Comparison of ENCODE assay signal across 8 cellular contexts in genomic region chr17:48492401-48493298, GRCh38. TPM values are rescaled to one million over a fixed set of nuclear protein-coding genes. Genes with fewer than 3 reads are reported as not detected.
A peak's percentile ranks its signal among the peaks of the same experiment; 100 is the strongest.
DNase-seq lines count a peak whose midpoint lies in the region; ATAC-seq and TF ChIP-seq lines count a peak whose summit lies in the region.

No MANE protein-coding gene starts in this region.

- no peaks in the 10 kb centered on the region for H3K9me2 ChIP-seq in PC-9 (ENCODE audit: insufficient read depth)

- intact Hi-C loops in PC-9 (cut with micrococcal nuclease; ENCODE audit: unreplicated experiment) (no loop called here), testis (cut with DNase I; ENCODE audit: low total_unique reads) (loop anchor here (10.0 kb wide), 1 partner anchor 102 kb away; the partner anchor contains the start of genes HOXB3 and HOXB5)

- H3K9ac ChIP-seq in neural progenitor cell: no peak overlapping the region

- H3K9me3 Mint-ChIP-seq in neural progenitor cell: no peaks in the 10 kb centered on the region

- no peak overlapping the region for H3K27ac Mint-ChIP-seq in neural progenitor cell

- BruUV-seq in PC-9 (replicated peaks; lab: Mats Ljungman, UMichigan): no TSS peak

- TF ChIP-seq CTCF in PC-9 (conservative IDR thresholded peaks at IDR 0.05) (peak; percentile 72), fibroblast of villous mesenchyme (IDR thresholded peaks at IDR 0.05; ENCODE audit: insufficient read depth, low read depth, low read length) (peak; percentile 86), neural progenitor cell (IDR thresholded peaks at IDR 0.05) (peak; percentile 76), testis (IDR thresholded peaks at IDR 0.05) (peak in 2 of 3 experiments; percentile 24 to 47)

- no peaks in the 10 kb centered on the region for H3K36me3 ChIP-seq in PC-9 (ENCODE audit: low read depth)
- no peaks in the 10 kb centered on the region for H3K36me3 ChIP-seq in neural progenitor cell
- no peaks in the 10 kb centered on the region for H3K36me3 ChIP-seq in testis (ENCODE audit: low read depth, missing control alignments)

- TF ChIP-seq POLR2A in testis (IDR thresholded peaks at IDR 0.05): no peak

- peaks cover 64% of the 10 kb centered on the region for H3K4me1 ChIP-seq in PC-9 (replicated peaks; ENCODE audit: insufficient read depth)
- peaks cover 13% of the 10 kb centered on the region for H3K4me1 ChIP-seq in neural progenitor cell
- H3K4me1 ChIP-seq in testis: no peaks in the 10 kb centered on the region

- peak overlapping the region; percentile 53 for H3K4me3 Mint-ChIP-seq in neural progenitor cell

- H4K20me1 ChIP-seq in PC-9 (ENCODE audit: insufficient read depth) (no peaks in the 10 kb centered on the region), neural progenitor cell (ENCODE audit: low read depth) (no peaks in the 10 kb centered on the region)

- peaks cover 49% of the 10 kb centered on the region for H3K27me3 Mint-ChIP-seq in neural progenitor cell (ENCODE audit: insufficient read depth, low read depth)

- H3K9me3 ChIP-seq in PC-9 (ENCODE audit: insufficient read depth, low read depth): no peaks in the 10 kb centered on the region
- no peaks in the 10 kb centered on the region for H3K9me3 ChIP-seq in neural progenitor cell (ENCODE audit: low read depth)
- no peaks in the 10 kb centered on the region for H3K9me3 ChIP-seq in testis

- H3K36me3 Mint-ChIP-seq in neural progenitor cell: no peaks in the 10 kb centered on the region

- H3K79me2 ChIP-seq in PC-9 (ENCODE audit: low read depth): no peaks in the 10 kb centered on the region
- no peaks in the 10 kb centered on the region for H3K79me2 ChIP-seq in neural progenitor cell (ENCODE audit: low read depth)

- WGBS in testis, 2 donors: 3 to 4% methylated on average over 32 to 53 of the region's 53 CpGs

- H3K4me2 ChIP-seq in PC-9 (peak overlapping the region; percentile 85), neural progenitor cell (peak overlapping the region; percentile 80)

- ATAC-seq in HG03045 (IDR thresholded peaks at IDR 0.05; ENCODE audit: unreplicated experiment) (peak; percentile 77), HG03378 (IDR thresholded peaks at IDR 0.05; ENCODE audit: unreplicated experiment) (no peak)

- CTCF ChIA-PET in PC-9 (lab: Charles Lee): interaction anchor here (1.2 kb wide), 1 partner anchor 122 kb away, joined by 4 read pairs; no protein-coding TSS in a partner anchor

- H3K27me3 ChIP-seq in PC-9 (ENCODE audit: insufficient read depth, low read depth) (no peaks in the 10 kb centered on the region), neural progenitor cell (peaks cover 77% of the 10 kb centered on the region), testis (no peaks in the 10 kb centered on the region)

- H3F3A ChIP-seq in PC-9 (ENCODE audit: insufficient read depth, low read depth) (peaks cover 37% of the 10 kb centered on the region), neural progenitor cell (ENCODE audit: low read depth) (peaks cover 22% of the 10 kb centered on the region)

- no peak overlapping the region for H3K27ac ChIP-seq in PC-9
- no peak overlapping the region for H3K27ac ChIP-seq in neural progenitor cell
- H3K27ac ChIP-seq in testis: no peak overlapping the region

- H3K4me3 ChIP-seq in PC-9: peak overlapping the region; percentile 51; the same call in 1 of the 2 replicates
- peak overlapping the region; percentile 38 for H3K4me3 ChIP-seq in fibroblast of villous mesenchyme (ENCODE audit: low read depth, low read length)
- peak overlapping the region; percentile 41 for H3K4me3 ChIP-seq in neural progenitor cell
- peak overlapping the region; percentile 32 to 42 for H3K4me3 ChIP-seq in testis

- peak overlapping the region; percentile 78; the same call in 1 of the 2 replicates for H2AFZ ChIP-seq in PC-9
- peak overlapping the region; percentile 82 for H2AFZ ChIP-seq in neural progenitor cell (replicated peaks)

- POLR2A ChIA-PET in PC-9 (lab: Charles Lee; ENCODE audit: unreplicated experiment): interaction anchor here (0.5 to 0.7 kb wide), 2 partner anchors 64 to 109 kb away, joined by 3 to 19 read pairs; no protein-coding TSS in a partner anchor

- peaks cover 18% of the 10 kb centered on the region for H3K4me1 Mint-ChIP-seq in neural progenitor cell

- DNase-seq in DMS114 treated with DMSO at 0.1 percent for 48 hours (lab: John Stamatoyannopoulos, UW; ENCODE audit: unreplicated experiment) (peak; percentile 29), PC-9 (peak; percentile 50 to 59), activated T-helper 1 cell treated with Interleukin-2 at 50 U/mL for 16 hours (ENCODE audit: low read depth) (peak; percentile 47), fibroblast of villous mesenchyme (ENCODE audit: low read depth) (peak; percentile 68), neural progenitor cell (ENCODE audit: low spot score) (peak; percentile 72), testis (peak; percentile 53)

RNA-seq across cellular contexts. Expression of gene HOXB1, which starts 38.2 kb away (rescaled TPM):
- not detected in 2 replicates for total RNA-seq in PC-9 (2021)
- total RNA-seq in fibroblast of villous mesenchyme: not detected in 2 replicates
- not detected in 2 replicates for total RNA-seq in neural progenitor cell (ENCODE audit: low replicate concordance)
- 1 to 10 TPM in 1 of 2 donors, not detected in 1; 1.1 TPM for total RNA-seq in testis
- not detected for polyA plus RNA-seq in testis (ENCODE audit: insufficient read depth, low read depth, low replicate concordance)

RNA-seq across cellular contexts. Expression of gene HOXB2, which starts 52.3 kb away (rescaled TPM):
- total RNA-seq in PC-9 (2021) (0.31 and 0.90 TPM in 2 replicates), fibroblast of villous mesenchyme (4.3 and 4.5 TPM in 2 replicates), neural progenitor cell (ENCODE audit: low replicate concordance) (not detected in 2 replicates), testis (1 to 10 TPM; 1.8 to 3.3 TPM)
- 4.2 TPM for polyA plus RNA-seq in testis (ENCODE audit: insufficient read depth, low read depth, low replicate concordance)

Comparison
In these comparisons a context has a peak if more than half of its experiments do, and no peak if none do; other contexts are left out.
1. CTCF ChIP-seq: peak in every context shown above with its lines; median percentile 86 in fibroblast of villous mesenchyme; 76 in neural progenitor cell; 72 in PC-9; 36 in testis.